In the genomic region with DNA sequence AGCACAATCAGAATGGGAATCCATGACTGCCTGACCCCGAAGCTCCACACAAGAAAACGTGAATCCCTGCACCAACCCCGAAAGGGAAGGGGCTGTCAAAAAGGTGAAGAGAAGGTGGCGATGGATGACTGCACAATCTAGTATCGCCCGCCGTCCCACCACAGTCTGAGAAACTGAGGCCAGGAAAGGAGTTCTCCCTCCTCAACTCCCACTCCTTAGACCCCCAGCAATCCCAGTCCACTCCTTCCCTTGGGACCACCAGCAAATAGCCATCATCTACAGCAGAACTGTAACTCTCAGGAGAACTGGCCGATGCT, we compare ENCODE assay signal across 8 cellular contexts. TPM values are rescaled to one million over a fixed set of nuclear protein-coding genes. Genes with fewer than 3 reads are reported as not detected.
DNase-seq lines count a peak whose midpoint lies in the region; TF ChIP-seq lines count a peak whose summit lies in the region.

No MANE protein-coding gene starts in this region.

- H3K4me3 ChIP-seq in iPS-15b (ENCODE audit: low read depth, low read length): peak overlapping the region; percentile 99
- peak overlapping the region; percentile 66 to 81 (median 75) for H3K4me3 ChIP-seq in stomach

- peak overlapping the region; percentile 76 to 88 (median 82) for H3K27ac ChIP-seq in stomach

- H3K9me3 ChIP-seq in iPS-15b (ENCODE audit: control insufficient read depth, insufficient read depth, low read length) (no peaks in the 10 kb centered on the region), stomach (no peaks in the 10 kb centered on the region)

- CTCF ChIA-PET in activated CD4-positive, alpha-beta memory T cell treated with anti-CD3 and anti-CD28 coated beads, Interleukin-2, amount 10 ng/mL, durations not matched to agents 7 days and 5 days (lab: Charles Lee): interaction anchor here (0.6 to 3.7 kb wide), 19 partner anchors 9 to 493 kb away, joined by 3 to 28 read pairs (median 4); partner anchors contain the start of genes PRMT1, PRR12, RRAS and SCAF1

- H3K27me3 Mint-ChIP-seq in T-helper 1 cell treated with Interleukin-12 subunit alpha and Interleukin-12 subunit beta and Interleukin-4 antibody, amounts not matched to agents 30 μg/mL and 1 μg/mL, for 36 hours (ENCODE audit: low read depth): no peaks in the 10 kb centered on the region
- no peaks in the 10 kb centered on the region for H3K27me3 Mint-ChIP-seq in activated CD4-positive, alpha-beta memory T cell treated with anti-CD3 and anti-CD28 coated beads, Interleukin-2, amount 10 ng/mL, durations not matched to agents 7 days and 5 days

- DNase-seq in T-helper 1 cell (no peak), stomach (no peak), NCI-H748 (lab: John Stamatoyannopoulos, UW; ENCODE audit: unreplicated experiment) (no peak), SKM-1 treated with dmso at 0.1 percent for 144 hours (lab: John Stamatoyannopoulos, UW; ENCODE audit: unreplicated experiment) (no peak)
- no peak for DNase-seq in activated CD4-positive, alpha-beta memory T cell treated with anti-CD3 and anti-CD28 coated beads, Interleukin-2, amount 10 ng/mL, durations not matched to agents 7 days and 5 days
- DNase-seq in activated CD4-positive, alpha-beta T cell treated with anti-CD3 and anti-CD28 coated beads for 48 hours: no peak

- peaks cover 5% of the 10 kb centered on the region for H3K36me3 Mint-ChIP-seq in T-helper 1 cell treated with Interleukin-12 subunit alpha and Interleukin-12 subunit beta and Interleukin-4 antibody, amounts not matched to agents 30 μg/mL and 1 μg/mL, for 36 hours (ENCODE audit: low read depth)
- peaks cover 17% of the 10 kb centered on the region for H3K36me3 Mint-ChIP-seq in activated CD4-positive, alpha-beta memory T cell treated with anti-CD3 and anti-CD28 coated beads, Interleukin-2, amount 10 ng/mL, durations not matched to agents 7 days and 5 days (ENCODE audit: low read depth)

- peak overlapping the region; percentile 87 for H3K4me3 Mint-ChIP-seq in T-helper 1 cell treated with Interleukin-12 subunit alpha and Interleukin-12 subunit beta and Interleukin-4 antibody, amounts not matched to agents 30 μg/mL and 1 μg/mL, for 36 hours
- peak overlapping the region; percentile 89 for H3K4me3 Mint-ChIP-seq in activated CD4-positive, alpha-beta memory T cell treated with anti-CD3 and anti-CD28 coated beads, Interleukin-2, amount 10 ng/mL, durations not matched to agents 7 days and 5 days

- H3K36me3 ChIP-seq in iPS-15b (ENCODE audit: control insufficient read depth, insufficient read depth, low read length) (peaks cover 6% of the 10 kb centered on the region), stomach (peaks cover 4 to 17% (median 17%) of the 10 kb centered on the region in 4 donors)

- no peak for TF ChIP-seq CTCF in stomach (IDR thresholded peaks at IDR 0.05)

- H3K27ac Mint-ChIP-seq in T-helper 1 cell treated with Interleukin-12 subunit alpha and Interleukin-12 subunit beta and Interleukin-4 antibody, amounts not matched to agents 30 μg/mL and 1 μg/mL, for 36 hours: peak overlapping the region; percentile 79
- peak overlapping the region; percentile 82 for H3K27ac Mint-ChIP-seq in activated CD4-positive, alpha-beta memory T cell treated with anti-CD3 and anti-CD28 coated beads, Interleukin-2, amount 10 ng/mL, durations not matched to agents 7 days and 5 days

- TF ChIP-seq EP300 in stomach (IDR thresholded peaks at IDR 0.05): no peak

- peaks cover 5% of the 10 kb centered on the region for H3K4me1 ChIP-seq in iPS-15b (ENCODE audit: control insufficient read depth, insufficient read depth, low read length)
- peaks cover 11 to 48% (median 29%) of the 10 kb centered on the region in 4 donors for H3K4me1 ChIP-seq in stomach

- POLR2A ChIA-PET in activated CD4-positive, alpha-beta memory T cell treated with anti-CD3 and anti-CD28 coated beads, Interleukin-2, amount 10 ng/mL, durations not matched to agents 7 days and 5 days (lab: Charles Lee): interaction anchor here (0.9 to 3.5 kb wide), 25 partner anchors 10 to 104 kb away, joined by 3 to 38 read pairs (median 4); partner anchors contain the start of genes PRMT1, PRR12, RPL13A and RPS11

- peak overlapping the region; percentile 98 for H3K9ac ChIP-seq in iPS-15b (ENCODE audit: low read depth, low read length)

- WGBS in stomach, 5 donors: 1% methylated on average over 8 of the region's 8 CpGs

- H3K27me3 ChIP-seq in iPS-15b (ENCODE audit: control insufficient read depth, insufficient read depth, low read length) (no peaks in the 10 kb centered on the region), stomach (no peaks in the 10 kb centered on the region)

- H3K4me1 Mint-ChIP-seq in T-helper 1 cell treated with Interleukin-12 subunit alpha and Interleukin-12 subunit beta and Interleukin-4 antibody, amounts not matched to agents 30 μg/mL and 1 μg/mL, for 36 hours (ENCODE audit: low read depth): peaks cover 26% of the 10 kb centered on the region
- peaks cover 35% of the 10 kb centered on the region for H3K4me1 Mint-ChIP-seq in activated CD4-positive, alpha-beta memory T cell treated with anti-CD3 and anti-CD28 coated beads, Interleukin-2, amount 10 ng/mL, durations not matched to agents 7 days and 5 days

- no peak for TF ChIP-seq POLR2A in stomach (IDR thresholded peaks at IDR 0.05)

- intact Hi-C loops in stomach (cut with DNase I; ENCODE audit: low total_unique reads): no loop called here

- no peaks in the 10 kb centered on the region for H3K9me3 Mint-ChIP-seq in T-helper 1 cell treated with Interleukin-12 subunit alpha and Interleukin-12 subunit beta and Interleukin-4 antibody, amounts not matched to agents 30 μg/mL and 1 μg/mL, for 36 hours
- H3K9me3 Mint-ChIP-seq in activated CD4-positive, alpha-beta memory T cell treated with anti-CD3 and anti-CD28 coated beads, Interleukin-2, amount 10 ng/mL, durations not matched to agents 7 days and 5 days: no peaks in the 10 kb centered on the region

RNA-seq across cellular contexts. Expression of gene NOSIP, which starts 0.5 kb away (rescaled TPM):
- 100 to 1,000 TPM; 162 to 163 TPM for total RNA-seq in activated CD4-positive, alpha-beta memory T cell treated with anti-CD3 and anti-CD28 coated beads, Interleukin-2, amount 10 ng/mL, durations not matched to agents 7 days and 5 days
- total RNA-seq in stomach: 100 to 1,000 TPM in 1 of 5 donors, 10 to 100 TPM in 4; 18.1 to 354 (median 70.5) TPM
- polyA plus RNA-seq in stomach: 100 to 1,000 TPM in 2 of 3 donors, 10 to 100 TPM in 1; 94.6 to 154 (median 113) TPM

RNA-seq across cellular contexts. Expression of gene PRRG2, which starts 1.2 kb away (rescaled TPM):
- total RNA-seq in activated CD4-positive, alpha-beta memory T cell treated with anti-CD3 and anti-CD28 coated beads, Interleukin-2, amount 10 ng/mL, durations not matched to agents 7 days and 5 days: 1 to 10 TPM; 1.0 to 1.1 TPM
- total RNA-seq in stomach: 10 to 100 TPM in 1 of 5 donors, 1 to 10 TPM in 2, not detected in 2; 5.9 to 12.5 (median 10.0) TPM
- polyA plus RNA-seq in stomach: 10 to 100 TPM in 1 of 3 donors, 1 to 10 TPM in 2; 8.6 to 14.7 (median 9.0) TPM

RNA-seq across cellular contexts. Expression of gene PRR12, which starts 11.1 kb away (rescaled TPM):
- 10 to 100 TPM; 33.0 to 36.2 TPM for total RNA-seq in activated CD4-positive, alpha-beta memory T cell treated with anti-CD3 and anti-CD28 coated beads, Interleukin-2, amount 10 ng/mL, durations not matched to agents 7 days and 5 days
- total RNA-seq in stomach: 10 to 100 TPM in 3 of 5 donors, 1 to 10 TPM in 2; 4.6 to 88.3 (median 13.9) TPM
- 10 to 100 TPM in 1 of 3 donors, 1 to 10 TPM in 2; 3.1 to 16.7 (median 5.6) TPM for polyA plus RNA-seq in stomach

RNA-seq across cellular contexts. Expression of gene RCN3, which starts 52.1 kb away (rescaled TPM):
- total RNA-seq in activated CD4-positive, alpha-beta memory T cell treated with anti-CD3 and anti-CD28 coated beads, Interleukin-2, amount 10 ng/mL, durations not matched to agents 7 days and 5 days: 1 to 10 TPM; 1.8 to 2.0 TPM
- total RNA-seq in stomach: 100 to 1,000 TPM in 1 of 5 donors, 10 to 100 TPM in 2, 1 to 10 TPM in 1, not detected in 1; 3.1 to 553 (median 18.1) TPM
- polyA plus RNA-seq in stomach: 10 to 100 TPM in 2 of 3 donors, 1 to 10 TPM in 1; 9.9 to 17.6 (median 10.1) TPM
